In the genomic region with DNA sequence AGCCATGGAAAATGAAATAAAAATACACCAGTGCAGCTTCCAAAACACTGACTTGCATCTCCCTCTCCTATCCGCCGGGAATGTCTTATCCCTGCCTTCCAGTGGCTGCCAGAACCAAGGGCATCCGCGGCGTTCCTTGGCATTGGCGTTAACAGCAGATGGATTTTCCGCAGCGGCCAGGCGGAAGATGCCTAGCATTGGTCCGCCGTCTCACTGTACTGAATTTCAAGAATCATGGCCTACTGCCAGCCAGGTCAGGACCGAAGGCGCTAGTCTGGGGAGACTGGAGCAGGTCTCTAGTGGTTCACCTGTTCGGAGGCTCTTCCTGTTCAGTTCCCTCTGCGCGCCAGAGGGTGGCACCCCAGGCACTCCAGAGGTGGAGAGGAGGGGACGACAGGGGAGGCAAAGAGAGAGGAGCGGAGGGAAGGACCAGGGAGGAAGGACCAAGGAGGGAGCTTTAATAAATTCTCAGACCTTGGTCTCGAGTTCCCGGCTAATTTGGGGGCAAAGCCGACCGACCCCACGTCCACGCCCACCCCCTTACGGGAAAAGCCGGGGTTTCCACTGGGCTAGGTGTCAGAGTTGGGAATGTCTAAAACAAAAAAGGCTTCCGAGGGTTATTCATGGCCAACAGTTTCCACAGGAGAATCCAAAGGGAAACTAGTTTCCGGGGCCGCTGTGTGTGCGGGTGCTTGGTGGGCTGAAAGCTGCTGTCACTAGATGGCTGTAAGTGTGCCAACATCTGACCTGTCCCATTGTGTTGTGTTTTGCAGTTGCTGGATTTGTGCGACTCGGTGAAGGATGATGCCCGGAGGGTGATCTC, we compare ENCODE assay signal across 1 cellular context.
TF ChIP-seq lines count a peak whose summit lies in the region.

No MANE protein-coding gene starts in this region.

TF ChIP-seq in HepG2, 621 proteins besides CTCF, POLR2A, EP300 and RAD21 (continued from another document and continues in another):
- TF ChIP-seq, protein P1, sequence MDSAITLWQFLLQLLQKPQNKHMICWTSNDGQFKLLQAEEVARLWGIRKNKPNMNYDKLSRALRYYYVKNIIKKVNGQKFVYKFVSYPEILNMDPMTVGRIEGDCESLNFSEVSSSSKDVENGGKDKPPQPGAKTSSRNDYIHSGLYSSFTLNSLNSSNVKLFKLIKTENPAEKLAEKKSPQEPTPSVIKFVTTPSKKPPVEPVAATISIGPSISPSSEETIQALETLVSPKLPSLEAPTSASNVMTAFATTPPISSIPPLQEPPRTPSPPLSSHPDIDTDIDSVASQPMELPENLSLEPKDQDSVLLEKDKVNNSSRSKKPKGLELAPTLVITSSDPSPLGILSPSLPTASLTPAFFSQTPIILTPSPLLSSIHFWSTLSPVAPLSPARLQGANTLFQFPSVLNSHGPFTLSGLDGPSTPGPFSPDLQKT (CRISPR knock-in tag; IDR thresholded peaks at IDR 0.05; ENCODE audit: borderline replicate concordance), result no peak
- TF ChIP-seq, protein P2, sequence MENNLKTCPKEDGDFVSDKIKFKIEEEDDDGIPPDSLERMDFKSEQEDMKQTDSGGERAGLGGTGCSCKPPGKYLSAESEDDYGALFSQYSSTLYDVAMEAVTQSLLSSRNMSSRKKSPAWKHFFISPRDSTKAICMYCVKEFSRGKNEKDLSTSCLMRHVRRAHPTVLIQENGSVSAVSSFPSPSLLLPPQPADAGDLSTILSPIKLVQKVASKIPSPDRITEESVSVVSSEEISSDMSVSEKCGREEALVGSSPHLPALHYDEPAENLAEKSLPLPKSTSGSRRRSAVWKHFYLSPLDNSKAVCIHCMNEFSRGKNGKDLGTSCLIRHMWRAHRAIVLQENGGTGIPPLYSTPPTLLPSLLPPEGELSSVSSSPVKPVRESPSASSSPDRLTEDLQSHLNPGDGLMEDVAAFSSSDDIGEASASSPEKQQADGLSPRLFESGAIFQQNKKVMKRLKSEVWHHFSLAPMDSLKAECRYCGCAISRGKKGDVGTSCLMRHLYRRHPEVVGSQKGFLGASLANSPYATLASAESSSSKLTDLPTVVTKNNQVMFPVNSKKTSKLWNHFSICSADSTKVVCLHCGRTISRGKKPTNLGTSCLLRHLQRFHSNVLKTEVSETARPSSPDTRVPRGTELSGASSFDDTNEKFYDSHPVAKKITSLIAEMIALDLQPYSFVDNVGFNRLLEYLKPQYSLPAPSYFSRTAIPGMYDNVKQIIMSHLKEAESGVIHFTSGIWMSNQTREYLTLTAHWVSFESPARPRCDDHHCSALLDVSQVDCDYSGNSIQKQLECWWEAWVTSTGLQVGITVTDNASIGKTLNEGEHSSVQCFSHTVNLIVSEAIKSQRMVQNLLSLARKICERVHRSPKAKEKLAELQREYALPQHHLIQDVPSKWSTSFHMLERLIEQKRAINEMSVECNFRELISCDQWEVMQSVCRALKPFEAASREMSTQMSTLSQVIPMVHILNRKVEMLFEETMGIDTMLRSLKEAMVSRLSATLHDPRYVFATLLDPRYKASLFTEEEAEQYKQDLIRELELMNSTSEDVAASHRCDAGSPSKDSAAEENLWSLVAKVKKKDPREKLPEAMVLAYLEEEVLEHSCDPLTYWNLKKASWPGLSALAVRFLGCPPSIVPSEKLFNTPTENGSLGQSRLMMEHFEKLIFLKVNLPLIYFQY (CRISPR knock-in tag; IDR thresholded peaks at IDR 0.05; ENCODE audit: borderline replicate concordance), result no peak
- no peak for TF ChIP-seq ZMYM2 (CRISPR knock-in tag; IDR thresholded peaks at IDR 0.05)
- TF ChIP-seq ATF7-NPFF (CRISPR knock-in tag; IDR thresholded peaks at IDR 0.05; ENCODE audit: low read depth), result no peak
- TF ChIP-seq ZNF788 (CRISPR knock-in tag; IDR thresholded peaks at IDR 0.05; ENCODE audit: borderline replicate concordance), result no peak; the same call in 1 of the 2 replicates
- no peak for TF ChIP-seq FOXC1 (CRISPR knock-in tag; IDR thresholded peaks at IDR 0.05; ENCODE audit: borderline replicate concordance)
- TF ChIP-seq, protein P3, sequence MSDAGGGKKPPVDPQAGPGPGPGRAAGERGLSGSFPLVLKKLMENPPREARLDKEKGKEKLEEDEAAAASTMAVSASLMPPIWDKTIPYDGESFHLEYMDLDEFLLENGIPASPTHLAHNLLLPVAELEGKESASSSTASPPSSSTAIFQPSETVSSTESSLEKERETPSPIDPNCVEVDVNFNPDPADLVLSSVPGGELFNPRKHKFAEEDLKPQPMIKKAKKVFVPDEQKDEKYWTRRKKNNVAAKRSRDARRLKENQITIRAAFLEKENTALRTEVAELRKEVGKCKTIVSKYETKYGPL (CRISPR knock-in tag; IDR thresholded peaks at IDR 0.05), result no peak
- TF ChIP-seq ZNF747 (CRISPR knock-in tag; IDR thresholded peaks at IDR 0.05; ENCODE audit: borderline replicate concordance), result no peak
- TF ChIP-seq, protein P4, sequence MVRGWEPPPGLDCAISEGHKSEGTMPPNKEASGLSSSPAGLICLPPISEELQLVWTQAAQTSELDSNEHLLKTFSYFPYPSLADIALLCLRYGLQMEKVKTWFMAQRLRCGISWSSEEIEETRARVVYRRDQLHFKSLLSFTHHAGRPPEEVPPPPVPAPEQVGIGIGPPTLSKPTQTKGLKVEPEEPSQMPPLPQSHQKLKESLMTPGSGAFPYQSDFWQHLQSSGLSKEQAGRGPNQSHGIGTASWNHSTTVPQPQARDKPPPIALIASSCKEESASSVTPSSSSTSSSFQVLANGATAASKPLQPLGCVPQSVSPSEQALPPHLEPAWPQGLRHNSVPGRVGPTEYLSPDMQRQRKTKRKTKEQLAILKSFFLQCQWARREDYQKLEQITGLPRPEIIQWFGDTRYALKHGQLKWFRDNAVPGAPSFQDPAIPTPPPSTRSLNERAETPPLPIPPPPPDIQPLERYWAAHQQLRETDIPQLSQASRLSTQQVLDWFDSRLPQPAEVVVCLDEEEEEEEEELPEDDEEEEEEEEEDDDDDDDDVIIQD (CRISPR knock-in tag; IDR thresholded peaks at IDR 0.05; ENCODE audit: low read depth), result 0 out of 2 replicates have a peak, but pooled peaks have one; percentile 44
- no peak for TF ChIP-seq MZF1 (CRISPR knock-in tag; IDR thresholded peaks at IDR 0.05; ENCODE audit: borderline replicate concordance)
- TF ChIP-seq ZNF253 (CRISPR knock-in tag; IDR thresholded peaks at IDR 0.05; ENCODE audit: borderline replicate concordance), result no peak
- TF ChIP-seq ZBTB20 (CRISPR knock-in tag; IDR thresholded peaks at IDR 0.05; ENCODE audit: borderline replicate concordance, low read depth), result no peak
- TF ChIP-seq ONECUT2 (CRISPR knock-in tag; IDR thresholded peaks at IDR 0.05), result no peak
- TF ChIP-seq EHMT2 (IDR thresholded peaks at IDR 0.05; ENCODE audit: borderline replicate concordance, low read depth, low read length), result no peak
- TF ChIP-seq, protein P5, sequence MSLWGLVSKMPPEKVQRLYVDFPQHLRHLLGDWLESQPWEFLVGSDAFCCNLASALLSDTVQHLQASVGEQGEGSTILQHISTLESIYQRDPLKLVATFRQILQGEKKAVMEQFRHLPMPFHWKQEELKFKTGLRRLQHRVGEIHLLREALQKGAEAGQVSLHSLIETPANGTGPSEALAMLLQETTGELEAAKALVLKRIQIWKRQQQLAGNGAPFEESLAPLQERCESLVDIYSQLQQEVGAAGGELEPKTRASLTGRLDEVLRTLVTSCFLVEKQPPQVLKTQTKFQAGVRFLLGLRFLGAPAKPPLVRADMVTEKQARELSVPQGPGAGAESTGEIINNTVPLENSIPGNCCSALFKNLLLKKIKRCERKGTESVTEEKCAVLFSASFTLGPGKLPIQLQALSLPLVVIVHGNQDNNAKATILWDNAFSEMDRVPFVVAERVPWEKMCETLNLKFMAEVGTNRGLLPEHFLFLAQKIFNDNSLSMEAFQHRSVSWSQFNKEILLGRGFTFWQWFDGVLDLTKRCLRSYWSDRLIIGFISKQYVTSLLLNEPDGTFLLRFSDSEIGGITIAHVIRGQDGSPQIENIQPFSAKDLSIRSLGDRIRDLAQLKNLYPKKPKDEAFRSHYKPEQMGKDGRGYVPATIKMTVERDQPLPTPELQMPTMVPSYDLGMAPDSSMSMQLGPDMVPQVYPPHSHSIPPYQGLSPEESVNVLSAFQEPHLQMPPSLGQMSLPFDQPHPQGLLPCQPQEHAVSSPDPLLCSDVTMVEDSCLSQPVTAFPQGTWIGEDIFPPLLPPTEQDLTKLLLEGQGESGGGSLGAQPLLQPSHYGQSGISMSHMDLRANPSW (CRISPR knock-in tag; IDR thresholded peaks at IDR 0.05; ENCODE audit: borderline replicate concordance), result no peak
- TF ChIP-seq KDM5A (IDR thresholded peaks at IDR 0.05; ENCODE audit: borderline replicate concordance, low read length), result no peak
- TF ChIP-seq, protein P6, sequence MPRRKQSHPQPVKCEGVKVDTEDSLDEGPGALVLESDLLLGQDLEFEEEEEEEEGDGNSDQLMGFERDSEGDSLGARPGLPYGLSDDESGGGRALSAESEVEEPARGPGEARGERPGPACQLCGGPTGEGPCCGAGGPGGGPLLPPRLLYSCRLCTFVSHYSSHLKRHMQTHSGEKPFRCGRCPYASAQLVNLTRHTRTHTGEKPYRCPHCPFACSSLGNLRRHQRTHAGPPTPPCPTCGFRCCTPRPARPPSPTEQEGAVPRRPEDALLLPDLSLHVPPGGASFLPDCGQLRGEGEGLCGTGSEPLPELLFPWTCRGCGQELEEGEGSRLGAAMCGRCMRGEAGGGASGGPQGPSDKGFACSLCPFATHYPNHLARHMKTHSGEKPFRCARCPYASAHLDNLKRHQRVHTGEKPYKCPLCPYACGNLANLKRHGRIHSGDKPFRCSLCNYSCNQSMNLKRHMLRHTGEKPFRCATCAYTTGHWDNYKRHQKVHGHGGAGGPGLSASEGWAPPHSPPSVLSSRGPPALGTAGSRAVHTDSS (CRISPR knock-in tag; conservative IDR thresholded peaks at IDR 0.05), result no peak
- no peak for TF ChIP-seq TP53 (CRISPR knock-in tag; conservative IDR thresholded peaks at IDR 0.05)
- TF ChIP-seq PHF20 (CRISPR knock-in tag; IDR thresholded peaks at IDR 0.05), result no peak
- no peak for TF ChIP-seq HOXD1 (CRISPR knock-in tag; IDR thresholded peaks at IDR 0.05)
- no peak for TF ChIP-seq NFYC (CRISPR knock-in tag; IDR thresholded peaks at IDR 0.05)
- TF ChIP-seq JUN (CRISPR knock-in tag; IDR thresholded peaks at IDR 0.05), result no peak
- TF ChIP-seq, protein P7, sequence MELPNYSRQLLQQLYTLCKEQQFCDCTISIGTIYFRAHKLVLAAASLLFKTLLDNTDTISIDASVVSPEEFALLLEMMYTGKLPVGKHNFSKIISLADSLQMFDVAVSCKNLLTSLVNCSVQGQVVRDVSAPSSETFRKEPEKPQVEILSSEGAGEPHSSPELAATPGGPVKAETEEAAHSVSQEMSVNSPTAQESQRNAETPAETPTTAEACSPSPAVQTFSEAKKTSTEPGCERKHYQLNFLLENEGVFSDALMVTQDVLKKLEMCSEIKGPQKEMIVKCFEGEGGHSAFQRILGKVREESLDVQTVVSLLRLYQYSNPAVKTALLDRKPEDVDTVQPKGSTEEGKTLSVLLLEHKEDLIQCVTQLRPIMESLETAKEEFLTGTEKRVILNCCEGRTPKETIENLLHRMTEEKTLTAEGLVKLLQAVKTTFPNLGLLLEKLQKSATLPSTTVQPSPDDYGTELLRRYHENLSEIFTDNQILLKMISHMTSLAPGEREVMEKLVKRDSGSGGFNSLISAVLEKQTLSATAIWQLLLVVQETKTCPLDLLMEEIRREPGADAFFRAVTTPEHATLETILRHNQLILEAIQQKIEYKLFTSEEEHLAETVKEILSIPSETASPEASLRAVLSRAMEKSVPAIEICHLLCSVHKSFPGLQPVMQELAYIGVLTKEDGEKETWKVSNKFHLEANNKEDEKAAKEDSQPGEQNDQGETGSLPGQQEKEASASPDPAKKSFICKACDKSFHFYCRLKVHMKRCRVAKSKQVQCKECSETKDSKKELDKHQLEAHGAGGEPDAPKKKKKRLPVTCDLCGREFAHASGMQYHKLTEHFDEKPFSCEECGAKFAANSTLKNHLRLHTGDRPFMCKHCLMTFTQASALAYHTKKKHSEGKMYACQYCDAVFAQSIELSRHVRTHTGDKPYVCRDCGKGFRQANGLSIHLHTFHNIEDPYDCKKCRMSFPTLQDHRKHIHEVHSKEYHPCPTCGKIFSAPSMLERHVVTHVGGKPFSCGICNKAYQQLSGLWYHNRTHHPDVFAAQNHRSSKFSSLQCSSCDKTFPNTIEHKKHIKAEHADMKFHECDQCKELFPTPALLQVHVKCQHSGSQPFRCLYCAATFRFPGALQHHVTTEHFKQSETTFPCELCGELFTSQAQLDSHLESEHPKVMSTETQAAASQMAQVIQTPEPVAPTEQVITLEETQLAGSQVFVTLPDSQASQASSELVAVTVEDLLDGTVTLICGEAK (IDR thresholded peaks at IDR 0.05), result no peak
- TF ChIP-seq, protein P7 (CRISPR knock-in tag; IDR thresholded peaks at IDR 0.05), result no peak
- no peak for TF ChIP-seq HDAC1 (CRISPR knock-in tag; IDR thresholded peaks at IDR 0.05)
- TF ChIP-seq ZNF501 (CRISPR knock-in tag; IDR thresholded peaks at IDR 0.05), result no peak; the same call in 1 of the 2 replicates
- TF ChIP-seq, protein P8, sequence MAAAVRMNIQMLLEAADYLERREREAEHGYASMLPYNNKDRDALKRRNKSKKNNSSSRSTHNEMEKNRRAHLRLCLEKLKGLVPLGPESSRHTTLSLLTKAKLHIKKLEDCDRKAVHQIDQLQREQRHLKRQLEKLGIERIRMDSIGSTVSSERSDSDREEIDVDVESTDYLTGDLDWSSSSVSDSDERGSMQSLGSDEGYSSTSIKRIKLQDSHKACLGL (CRISPR knock-in tag; IDR thresholded peaks at IDR 0.05), result no peak
- TF ChIP-seq, protein P9, sequence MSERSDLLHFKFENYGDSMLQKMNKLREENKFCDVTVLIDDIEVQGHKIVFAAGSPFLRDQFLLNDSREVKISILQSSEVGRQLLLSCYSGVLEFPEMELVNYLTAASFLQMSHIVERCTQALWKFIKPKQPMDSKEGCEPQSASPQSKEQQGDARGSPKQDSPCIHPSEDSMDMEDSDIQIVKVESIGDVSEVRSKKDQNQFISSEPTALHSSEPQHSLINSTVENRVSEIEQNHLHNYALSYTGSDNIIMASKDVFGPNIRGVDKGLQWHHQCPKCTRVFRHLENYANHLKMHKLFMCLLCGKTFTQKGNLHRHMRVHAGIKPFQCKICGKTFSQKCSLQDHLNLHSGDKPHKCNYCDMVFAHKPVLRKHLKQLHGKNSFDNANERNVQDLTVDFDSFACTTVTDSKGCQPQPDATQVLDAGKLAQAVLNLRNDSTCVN (CRISPR knock-in tag; IDR thresholded peaks at IDR 0.05; ENCODE audit: borderline replicate concordance), result peak; percentile 24; the same call in 1 of the 2 replicates
